ENCODE assay signal across 34 cellular contexts in the genomic region with DNA sequence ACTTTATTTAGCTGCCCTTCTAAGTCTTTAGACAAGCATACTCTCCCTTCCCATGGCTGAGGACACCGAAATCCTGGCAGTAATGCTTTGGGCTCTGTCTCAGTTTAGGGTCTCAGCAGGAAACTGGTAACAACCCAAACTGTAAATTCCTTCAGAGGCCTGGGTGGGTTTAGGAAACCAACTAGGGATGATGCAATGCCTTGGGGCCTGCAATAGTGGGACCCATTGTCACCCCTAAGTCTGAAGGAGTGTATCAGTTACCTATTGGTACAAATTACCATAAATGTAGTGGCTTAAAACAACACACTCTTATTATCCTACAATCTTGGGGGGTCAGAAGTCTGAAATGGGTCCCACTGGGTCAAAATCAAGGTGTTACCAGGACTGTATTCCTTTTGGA.
"Had no signal": no experiment of that assay in that cellular context is flagged by ENCODE, and none has a peak within 500 bp of the region (broad histone marks: within the 10 kb centered on the region; RNA-seq: fewer than 3 reads in every experiment).

No MANE protein-coding gene starts in this region.

- H3K4me2 ChIP-seq: KMS-11 had no signal

- DNase-seq: Karpas-422, Kasumi-1, MG63, MM.1S, MV-4-11, NCI-H1048, NCI-H1092, NCI-H1092 treated with DMSO at 0.1 percent for 48 hours, NCI-H1105, NCI-H1105 treated with DMSO at 0.1 percent for 48 hours, NCI-H1417, NCI-H1417 treated with DMSO at 0.1 percent for 48 hours, NCI-H1436, NCI-H1436 treated with DMSO at 0.1 percent for 48 hours, NCI-H146, NCI-H1694, NCI-H1694 treated with DMSO at 0.1 percent for 48 hours, NCI-H187, NCI-H187 treated with DMSO at 0.1 percent for 48 hours, NCI-H1930, NCI-H2029, NCI-H2029 treated with DMSO at 0.1 percent for 48 hours, NCI-H2081, NCI-H2081 treated with DMSO at 0.1 percent for 48 hours, NCI-H2107, NCI-H2171, NCI-H2171 treated with DMSO at 0.1 percent for 48 hours, NCI-H2227 treated with DMSO at 0.1 percent for 48 hours, NCI-H226, NCI-H345, NCI-H446, NCI-H446 treated with DMSO at 0.1 percent for 48 hours, NCI-H510A had no signal

- H3K36me3 ChIP-seq: MG63 had no signal

- H3K9ac ChIP-seq: KMS-11 had no signal

- H3K27me3 ChIP-seq: MG63 had no signal

- H3K4me3 ChIP-seq: MG63 had no signal

- H3K27ac ChIP-seq: KMS-11 had no signal

- H3K9me3 ChIP-seq: MG63 had no signal
